ENCODE assay signal across 9 cellular contexts in the genomic region with DNA sequence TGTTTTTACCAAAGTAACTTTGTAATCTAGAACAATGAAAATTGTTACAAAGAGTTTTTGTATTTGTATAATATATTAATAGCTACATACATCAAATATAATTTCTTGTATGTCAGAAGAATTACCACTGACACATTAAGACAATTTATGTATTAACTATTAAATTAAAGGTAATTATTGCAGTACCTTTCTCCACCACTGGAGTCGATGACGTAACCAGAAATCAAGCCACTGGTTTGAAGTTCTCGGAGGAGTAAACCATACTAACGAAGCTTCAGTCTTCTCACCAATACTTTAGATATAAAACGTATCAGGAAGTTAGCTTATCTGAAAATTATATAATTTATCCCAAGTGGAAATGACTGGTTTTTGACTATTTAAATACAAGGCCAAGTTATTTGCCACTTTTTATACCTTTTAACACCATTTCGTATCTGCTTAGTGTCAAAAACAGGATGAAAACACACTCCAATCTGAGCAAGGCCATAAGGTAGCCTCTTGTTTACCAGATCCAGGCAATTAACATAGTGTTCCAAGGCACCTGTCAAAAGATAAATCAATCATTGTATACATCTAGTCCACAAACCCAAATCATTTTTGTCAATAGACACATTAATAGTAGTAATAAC. TPM values are rescaled to one million over a fixed set of nuclear protein-coding genes. Genes with fewer than 3 reads are reported as not detected.
DNase-seq lines count a peak whose midpoint lies in the region; ATAC-seq and TF ChIP-seq lines count a peak whose summit lies in the region.
"Had no signal": no experiment of that assay in that cellular context is flagged by ENCODE, and none has a peak within 500 bp of the region (broad histone marks: within the 10 kb centered on the region; RNA-seq: fewer than 3 reads in every experiment).

No MANE protein-coding gene starts in this region.

- peaks cover 4% of the 10 kb centered on the region for H3K4me1 ChIP-seq in foreskin keratinocyte

- no peak for TF ChIP-seq POLR2A in GM18505 (IDR thresholded peaks at IDR 0.05; ENCODE audit: borderline replicate concordance, extremely low read depth, insufficient read depth, insufficient read length)

- ATAC-seq in foreskin keratinocyte (no peak), HG02840 (IDR thresholded peaks at IDR 0.05; ENCODE audit: low FRiP score, unreplicated experiment) (no peak), GM18505 (IDR thresholded peaks at IDR 0.05; ENCODE audit: unreplicated experiment) (no peak)

- H3K27ac ChIP-seq in 22Rv1 (no peak overlapping the region), VCaP (no peak overlapping the region), foreskin keratinocyte (no peak overlapping the region)

- TF ChIP-seq CTCF in 22Rv1 (IDR thresholded peaks at IDR 0.05) = peak; percentile 49
- peak; percentile 4 for TF ChIP-seq CTCF in GM10266 (IDR thresholded peaks at IDR 0.05; ENCODE audit: control insufficient read depth, insufficient read depth, low read depth, missing control alignments)
- peak; percentile 28; the same call in 1 of the 2 replicates for TF ChIP-seq CTCF in VCaP (conservative IDR thresholded peaks at IDR 0.05)
- TF ChIP-seq CTCF in foreskin keratinocyte (conservative IDR thresholded peaks at IDR 0.05) = peak; percentile 62

- no peaks in the 10 kb centered on the region for H3K27me3 ChIP-seq in foreskin keratinocyte

- DNase-seq in GM10266 (ENCODE audit: extremely low spot score) = no peak
- DNase-seq in foreskin keratinocyte = no peak
- no peak for DNase-seq in NCI-H1417 treated with DMSO at 0.1 percent for 48 hours (lab: John Stamatoyannopoulos, UW)
- DNase-seq in hypothalamus (lab: John Stamatoyannopoulos, UW) = no peak
- DNase-seq: NCI-H2171 had no signal

RNA-seq across cellular contexts. Expression of a gene that starts 4.3 kb away (rescaled TPM):
- total RNA-seq in foreskin keratinocyte = 9.3 and 11.0 TPM in 2 replicates
- 6.4 and 7.8 TPM in 2 replicates for polyA plus RNA-seq in foreskin keratinocyte

RNA-seq across cellular contexts. Expression of a gene that starts 13.5 kb away (rescaled TPM):
- 386 and 387 TPM in 2 replicates for total RNA-seq in foreskin keratinocyte
- polyA plus RNA-seq in foreskin keratinocyte = 236 and 262 TPM in 2 replicates

RNA-seq across cellular contexts. Expression of a gene that starts 14.2 kb away (rescaled TPM):
- total RNA-seq in foreskin keratinocyte = 23.6 and 24.6 TPM in 2 replicates
- 13.0 and 14.0 TPM in 2 replicates for polyA plus RNA-seq in foreskin keratinocyte

RNA-seq across cellular contexts. Expression of a gene that starts 43.7 kb away (rescaled TPM):
- total RNA-seq in foreskin keratinocyte = not detected in 2 replicates
- polyA plus RNA-seq in foreskin keratinocyte = not detected in 2 replicates

Comparison
In these comparisons a context has a peak if more than half of its experiments do, and no peak if none do; other contexts are left out.
1. CTCF ChIP-seq: peak in every context shown above with its lines; median percentile 62 in foreskin keratinocyte; 49 in 22Rv1; 28 in VCaP; 4 in GM10266.